Comparison of ENCODE assay signal across 24 cellular contexts in genomic region chr3:179991877-179992276, GRCh38. TPM values are rescaled to one million over a fixed set of nuclear protein-coding genes. Genes with fewer than 3 reads are reported as not detected.
DNase-seq lines count a peak whose midpoint lies in the region; ATAC-seq, FAIRE-seq and TF ChIP-seq lines count a peak whose summit lies in the region.
"Had no signal": no experiment of that assay in that cellular context is flagged by ENCODE, and none has a peak within 500 bp of the region (broad histone marks: within the 10 kb centered on the region; RNA-seq: fewer than 3 reads in every experiment).

No MANE protein-coding gene starts in this region.

- POLR2A ChIA-PET in MCF 10A (lab: Yijun Ruan, JAX) (no interaction called here), endothelial cell of umbilical vein (lab: Charles Lee) (no interaction called here)

- no peak overlapping the region for H3K27ac Mint-ChIP-seq in MCF 10A (ENCODE audit: low read depth, unreplicated experiment)
- H3K27ac Mint-ChIP-seq in activated T-helper 2 cell treated with anti-CD3 and anti-CD28 coated beads, Interferon-gamma antibody, Interleukin-2, Interleukin-4, amounts not matched to agents 10 μg/mL and 5 μg/mL and 100 μg/mL, durations not matched to agents 14 hours and 24 hours and 36 hours, result no peak overlapping the region
- H3K27ac Mint-ChIP-seq: CD4-positive, alpha-beta memory T cell; H9; IgD-negative memory B cell had no signal

- no peak overlapping the region for H3K4me3 Mint-ChIP-seq in MCF 10A (ENCODE audit: unreplicated experiment)
- no peak overlapping the region for H3K4me3 Mint-ChIP-seq in activated T-helper 2 cell treated with anti-CD3 and anti-CD28 coated beads, Interferon-gamma antibody, Interleukin-2, Interleukin-4, amounts not matched to agents 10 μg/mL and 5 μg/mL and 100 μg/mL, durations not matched to agents 14 hours and 24 hours and 36 hours (ENCODE audit: low read depth)
- H3K4me3 Mint-ChIP-seq: CD4-positive, alpha-beta memory T cell; H9; IgD-negative memory B cell had no signal

- H3K4me3 ChIP-seq in breast epithelium (no peak overlapping the region), RWPE2 (ENCODE audit: severe bottlenecking) (no peak overlapping the region), endothelial cell of umbilical vein (replicated peaks in 1 of 3; ENCODE audit: insufficient read depth in 1 of 3, low read depth in 1 of 3, low read length in 3 of 3) (no peak overlapping the region), ovary (no peak overlapping the region)

- H3K9me3 Mint-ChIP-seq in MCF 10A (ENCODE audit: unreplicated experiment), result no peaks in the 10 kb centered on the region
- H3K9me3 Mint-ChIP-seq in activated T-helper 2 cell treated with anti-CD3 and anti-CD28 coated beads, Interferon-gamma antibody, Interleukin-2, Interleukin-4, amounts not matched to agents 10 μg/mL and 5 μg/mL and 100 μg/mL, durations not matched to agents 14 hours and 24 hours and 36 hours, result no peaks in the 10 kb centered on the region
- H3K9me3 Mint-ChIP-seq: CD4-positive, alpha-beta memory T cell had no signal

- intact Hi-C loops in MCF 10A (cut with micrococcal nuclease) (no loop called here), breast epithelium (cut with DNase I; ENCODE audit: low total_unique reads) (no loop called here), endothelial cell of umbilical vein (cut with micrococcal nuclease) (no loop called here), ovary (cut with DNase I) (no loop called here)
- intact Hi-C loops in activated T-helper 2 cell treated with anti-CD3 and anti-CD28 coated beads, Interferon-gamma antibody, Interleukin-2, Interleukin-4, amounts not matched to agents 10 μg/mL and 5 μg/mL and 100 μg/mL, durations not matched to agents 14 hours and 24 hours and 36 hours (cut with micrococcal nuclease), result no loop called here

- CTCF ChIA-PET in MCF 10A (lab: Yijun Ruan, JAX) (no interaction called here), endothelial cell of umbilical vein (lab: Charles Lee) (interaction anchor here (0.6 kb wide), 1 partner anchor 70 kb away, joined by 3 read pairs; no protein-coding TSS in a partner anchor)

- no peaks in the 10 kb centered on the region for H3K9me1 ChIP-seq in endothelial cell of umbilical vein (replicated peaks; ENCODE audit: control insufficient read depth, extremely low read depth, insufficient read depth, low read length)

- H3K4me2 ChIP-seq in endothelial cell of umbilical vein (ENCODE audit: insufficient read depth, low read length), result no peak overlapping the region
- H3K4me2 ChIP-seq: SK-N-SH had no signal

- no peak for TF ChIP-seq EP300 in ovary (IDR thresholded peaks at IDR 0.05)

- peaks cover 0 to 5% of the 10 kb centered on the region in 2 donors for H3K9me3 ChIP-seq in breast epithelium
- no peaks in the 10 kb centered on the region for H3K9me3 ChIP-seq in RWPE2 (ENCODE audit: severe bottlenecking)
- no peaks in the 10 kb centered on the region for H3K9me3 ChIP-seq in endothelial cell of umbilical vein (replicated peaks; ENCODE audit: control insufficient read depth, insufficient read depth, low read length)
- no peaks in the 10 kb centered on the region for H3K9me3 ChIP-seq in ovary
- H3K9me3 ChIP-seq: SK-N-SH had no signal

- H3K36me3 ChIP-seq in breast epithelium (no peaks in the 10 kb centered on the region), RWPE2 (ENCODE audit: low read depth) (no peaks in the 10 kb centered on the region), endothelial cell of umbilical vein (ENCODE audit: control insufficient read depth in 2 of 2, extremely low read depth in 1 of 2, insufficient read depth in 2 of 2, low read length in 2 of 2) (no peaks in the 10 kb centered on the region), ovary (no peaks in the 10 kb centered on the region)

- H3K79me2 ChIP-seq in endothelial cell of umbilical vein (ENCODE audit: control insufficient read depth, insufficient read depth, low read length), result no peaks in the 10 kb centered on the region

- H3K9ac ChIP-seq in endothelial cell of umbilical vein (replicated peaks; ENCODE audit: extremely low read depth, insufficient read depth, low read length), result no peak overlapping the region
- H3K9ac ChIP-seq: SK-N-SH had no signal

- H3K4me1 Mint-ChIP-seq in MCF 10A (ENCODE audit: insufficient read depth, unreplicated experiment), result no peaks in the 10 kb centered on the region
- H3K4me1 Mint-ChIP-seq in activated T-helper 2 cell treated with anti-CD3 and anti-CD28 coated beads, Interferon-gamma antibody, Interleukin-2, Interleukin-4, amounts not matched to agents 10 μg/mL and 5 μg/mL and 100 μg/mL, durations not matched to agents 14 hours and 24 hours and 36 hours (ENCODE audit: low read depth), result no peaks in the 10 kb centered on the region
- H3K4me1 Mint-ChIP-seq: CD4-positive, alpha-beta memory T cell; H9; IgD-negative memory B cell had no signal

- H4K20me1 ChIP-seq in endothelial cell of umbilical vein (replicated peaks; ENCODE audit: control insufficient read depth, extremely low read depth, insufficient read depth, low read length), result no peaks in the 10 kb centered on the region

- no peak overlapping the region for H3K27ac ChIP-seq in breast epithelium
- H3K27ac ChIP-seq in RWPE2 (ENCODE audit: poor library complexity, severe bottlenecking), result no peak overlapping the region
- H3K27ac ChIP-seq in endothelial cell of umbilical vein (ENCODE audit: insufficient read depth, low read depth, low read length), result no peak overlapping the region
- no peak overlapping the region for H3K27ac ChIP-seq in ovary
- H3K27ac ChIP-seq: HL-60 had no signal

- 72 to 92% (median 81%) methylated on average over 1 of the region's 1 CpG for WGBS in ovary, 3 donors

- dilution Hi-C loops in endothelial cell of umbilical vein (cut with MboI; ENCODE audit: extremely low pct_ligation_motif_present, low sequenced_read_pairs), result no loop called here

- TF ChIP-seq CTCF in MCF 10A (IDR thresholded peaks at IDR 0.05; ENCODE audit: unreplicated experiment) (no peak), breast epithelium (IDR thresholded peaks at IDR 0.05) (no peak), RWPE2 (IDR thresholded peaks at IDR 0.05; ENCODE audit: poor library complexity, severe bottlenecking) (no peak), endothelial cell of umbilical vein (IDR thresholded peaks at IDR 0.05; ENCODE audit: extremely low read depth in 1 of 2, insufficient read depth in 1 of 2, low read depth in 1 of 2, low read length in 2 of 2) (no peak), ovary (IDR thresholded peaks at IDR 0.05) (no peak)

- DNase-seq in MCF 10A (ENCODE audit: unreplicated experiment), result peak; percentile 4
- DNase-seq in breast epithelium (ENCODE audit: low spot score in 2 of 2), result no peak
- DNase-seq in RWPE2 (ENCODE audit: low spot score), result no peak
- no peak for DNase-seq in endothelial cell of umbilical vein (ENCODE audit: low read depth, low spot score)
- DNase-seq in superior temporal gyrus (ENCODE audit: extremely low spot score), result peak; percentile 23
- no peak for DNase-seq in ovary
- DNase-seq in activated T-helper 2 cell treated with anti-CD3 and anti-CD28 coated beads, Interferon-gamma antibody, Interleukin-2, Interleukin-4, amounts not matched to agents 10 μg/mL and 5 μg/mL and 100 μg/mL, durations not matched to agents 14 hours and 24 hours and 36 hours (ENCODE audit: low spot score), result no peak
- DNase-seq: 8988T; CD4-positive, alpha-beta memory T cell; H9; Karpas-422; MM.1S; NCI-H1105; NCI-H1694 treated with DMSO at 0.1 percent for 48 hours; NK-92 treated with Interleukin-12 subunit alpha and Interleukin-12 subunit beta, amount 100 ng/mL, for 24 hours; SHP77 treated with DMSO at 0.1 percent for 48 hours; SK-N-SH had no signal

- no peaks in the 10 kb centered on the region for H3K36me3 Mint-ChIP-seq in MCF 10A (ENCODE audit: insufficient read depth, unreplicated experiment)
- no peaks in the 10 kb centered on the region for H3K36me3 Mint-ChIP-seq in activated T-helper 2 cell treated with anti-CD3 and anti-CD28 coated beads, Interferon-gamma antibody, Interleukin-2, Interleukin-4, amounts not matched to agents 10 μg/mL and 5 μg/mL and 100 μg/mL, durations not matched to agents 14 hours and 24 hours and 36 hours (ENCODE audit: low read depth)
- H3K36me3 Mint-ChIP-seq: CD4-positive, alpha-beta memory T cell; IgD-negative memory B cell had no signal

- ATAC-seq in RWPE2 (ENCODE audit: low read depth), result peak; percentile 31; the same call in 1 of the 3 replicates
- ATAC-seq in HG03439 (IDR thresholded peaks at IDR 0.05; ENCODE audit: unreplicated experiment), result no peak

- TF ChIP-seq POLR2A in breast epithelium (IDR thresholded peaks at IDR 0.05) (no peak), endothelial cell of umbilical vein (IDR thresholded peaks at IDR 0.05; ENCODE audit: low read depth, low read length) (no peak), ovary (IDR thresholded peaks at IDR 0.05) (no peak)

- no peak overlapping the region for H2AFZ ChIP-seq in endothelial cell of umbilical vein (ENCODE audit: low read depth, low read length)

- H3K27me3 ChIP-seq in breast epithelium, result no peaks in the 10 kb centered on the region
- no peaks in the 10 kb centered on the region for H3K27me3 ChIP-seq in RWPE2 (ENCODE audit: insufficient read depth, poor library complexity, severe bottlenecking)
- H3K27me3 ChIP-seq in endothelial cell of umbilical vein (ENCODE audit: control insufficient read depth in 2 of 2, insufficient read depth in 2 of 2, low read length in 2 of 2), result no peaks in the 10 kb centered on the region
- H3K27me3 ChIP-seq in ovary, result no peaks in the 10 kb centered on the region

- FAIRE-seq in endothelial cell of umbilical vein (lab: Jason Lieb, UNC), result no peak
- FAIRE-seq: D721Med, G401.6 had no signal

- no TSS peak for BruUV-seq in MCF 10A (replicated peaks; lab: Mats Ljungman, UMichigan)
- no TSS peak for BruUV-seq in endothelial cell of umbilical vein (replicated peaks; lab: Mats Ljungman, UMichigan)

- no peaks in the 10 kb centered on the region for H3K4me1 ChIP-seq in breast epithelium
- H3K4me1 ChIP-seq in RWPE2 (ENCODE audit: insufficient read depth, poor library complexity, severe bottlenecking), result no peaks in the 10 kb centered on the region
- no peaks in the 10 kb centered on the region for H3K4me1 ChIP-seq in endothelial cell of umbilical vein (ENCODE audit: control insufficient read depth, extremely low read depth, insufficient read depth, low read length)
- no peaks in the 10 kb centered on the region for H3K4me1 ChIP-seq in ovary (ENCODE audit: insufficient read depth)

- no peaks in the 10 kb centered on the region for H3K27me3 Mint-ChIP-seq in MCF 10A (ENCODE audit: insufficient read depth, unreplicated experiment)
- H3K27me3 Mint-ChIP-seq in activated T-helper 2 cell treated with anti-CD3 and anti-CD28 coated beads, Interferon-gamma antibody, Interleukin-2, Interleukin-4, amounts not matched to agents 10 μg/mL and 5 μg/mL and 100 μg/mL, durations not matched to agents 14 hours and 24 hours and 36 hours (ENCODE audit: low read depth), result peaks cover 4% of the 10 kb centered on the region
- H3K27me3 Mint-ChIP-seq: IgD-negative memory B cell had no signal

RNA-seq across cellular contexts. Expression of gene PEX5L, which starts 44.9 kb away (rescaled TPM):
- 0.32 and 0.47 TPM in 2 replicates for total RNA-seq in MCF 10A (2022)
- 1 to 10 TPM in 2 of 3 donors, under 1 TPM in 1; 0.48 to 3.3 (median 1.6) TPM for total RNA-seq in breast epithelium
- total RNA-seq in endothelial cell of umbilical vein, result not detected in 2 replicates
- polyA plus RNA-seq in endothelial cell of umbilical vein, result not detected in 2 replicates
- polyA plus RNA-seq in endothelial cell of umbilical vein (2011; cell fraction: cytosol; rRNA removed), result not detected in 2 replicates
- not detected in 2 replicates for polyA plus RNA-seq in endothelial cell of umbilical vein (2011; cell fraction: nucleus; rRNA removed)
- 0.04 and 0.05 TPM in 2 replicates for polyA plus RNA-seq in endothelial cell of umbilical vein (2012)
- polyA minus RNA-seq in endothelial cell of umbilical vein, result not detected in 2 replicates
- not detected for polyA minus RNA-seq in endothelial cell of umbilical vein (2011; cell fraction: cytosol; rRNA and poly(A)+ RNA removed)
- not detected in 2 replicates for polyA minus RNA-seq in endothelial cell of umbilical vein (2011; cell fraction: nucleus; rRNA and poly(A)+ RNA removed)
- 1 to 10 TPM in 5 of 7 donors, under 1 TPM in 2; 0.30 to 8.6 (median 1.1) TPM for total RNA-seq in ovary
- polyA plus RNA-seq in ovary, result under 1 TPM; 0.59 to 0.70 TPM
- total RNA-seq in activated T-helper 2 cell treated with anti-CD3 and anti-CD28 coated beads, Interferon-gamma antibody, Interleukin-2, Interleukin-4, amounts not matched to agents 10 μg/mL and 5 μg/mL and 100 μg/mL, durations not matched to agents 14 hours and 24 hours and 36 hours, result 0.05 and 0.25 TPM in 2 replicates
- total RNA-seq: CD4-positive, alpha-beta memory T cell; RPMI7951 had no signal
- polyA plus RNA-seq: BJ, IgD-negative memory B cell, SK-N-SH had no signal

Comparison
In these comparisons a context has a peak if more than half of its experiments do, and no peak if none do; other contexts are left out.
1. DNase-seq: peak in MCF 10A (single experiment) and superior temporal gyrus (single experiment); none in breast epithelium (0 of 2), RWPE2 (single experiment), endothelial cell of umbilical vein (single experiment), ovary (0 of 5) and activated T-helper 2 cell treated with anti-CD3 and anti-CD28 coated beads, Interferon-gamma antibody, Interleukin-2, Interleukin-4, amounts not matched to agents 10 μg/mL and 5 μg/mL and 100 μg/mL, durations not matched to agents 14 hours and 24 hours and 36 hours (single experiment).